In the genomic region with DNA sequence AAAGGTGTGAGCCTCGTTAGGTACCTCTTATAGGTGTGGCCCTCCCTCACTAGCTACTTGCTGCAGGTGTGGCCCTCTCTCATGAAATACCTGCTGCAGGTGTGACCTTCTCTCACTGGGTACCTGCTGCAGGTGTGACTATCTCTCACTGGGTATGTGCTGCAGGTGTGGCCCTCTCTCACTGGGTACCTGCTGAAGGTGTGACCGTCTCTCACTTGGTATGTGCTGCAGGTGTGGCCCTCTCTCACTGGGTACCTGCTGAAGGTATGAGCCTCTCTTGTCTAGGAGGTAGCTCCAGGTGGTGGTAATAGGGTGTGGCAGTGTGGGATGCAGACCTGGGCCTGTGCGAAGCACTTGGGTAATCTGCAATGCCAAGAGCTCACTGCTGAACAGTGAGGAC, we compare ENCODE assay signal across 24 cellular contexts.
"Had no signal": no experiment of that assay in that cellular context is flagged by ENCODE, and none has a peak within 500 bp of the region (broad histone marks: within the 10 kb centered on the region; RNA-seq: fewer than 3 reads in every experiment).

No MANE protein-coding gene starts in this region.

- H3K4me3 Mint-ChIP-seq: activated CD4-positive, alpha-beta T cell treated with anti-CD3 and anti-CD28 coated beads for 36 hours; activated CD8-positive, alpha-beta T cell treated with anti-CD3 and anti-CD28 coated beads, Interleukin-2, amount 10 ng/mL, durations not matched to agents 7 days and 5 days; activated naive CD8-positive, alpha-beta T cell treated with anti-CD3 and anti-CD28 coated beads, Interleukin-2, amount 10 ng/mL, durations not matched to agents 7 days and 5 days; T-cell had no signal

- H3K9me3 Mint-ChIP-seq: activated naive CD8-positive, alpha-beta T cell treated with anti-CD3 and anti-CD28 coated beads, Interleukin-2, amount 10 ng/mL, durations not matched to agents 7 days and 5 days had no signal

- H3K27ac ChIP-seq: breast epithelium, WERI-Rb-1 had no signal

- H3K4me1 Mint-ChIP-seq: activated CD4-positive, alpha-beta T cell treated with anti-CD3 and anti-CD28 coated beads for 36 hours; activated naive CD8-positive, alpha-beta T cell treated with anti-CD3 and anti-CD28 coated beads, Interleukin-2, amount 10 ng/mL, durations not matched to agents 7 days and 5 days had no signal

- H3K27ac Mint-ChIP-seq: activated CD4-positive, alpha-beta T cell treated with anti-CD3 and anti-CD28 coated beads for 36 hours; activated CD8-positive, alpha-beta T cell treated with anti-CD3 and anti-CD28 coated beads, Interleukin-2, amount 10 ng/mL, durations not matched to agents 7 days and 5 days; activated naive CD8-positive, alpha-beta T cell treated with anti-CD3 and anti-CD28 coated beads, Interleukin-2, amount 10 ng/mL, durations not matched to agents 7 days and 5 days; T-cell had no signal

- DNase-seq: activated CD4-positive, alpha-beta T cell treated with anti-CD3 and anti-CD28 coated beads for 36 hours; activated CD8-positive, alpha-beta memory T cell treated with anti-CD3 and anti-CD28 coated beads, Interleukin-2, amount 50 U/mL, for 48 hours; activated CD8-positive, alpha-beta T cell treated with anti-CD3 and anti-CD28 coated beads, Interleukin-2, amount 10 ng/mL, durations not matched to agents 7 days and 5 days; activated naive CD4-positive, alpha-beta T cell treated with anti-CD3 and anti-CD28 coated beads, Interleukin-2, amount 50 U/mL, for 16 hours; activated naive CD8-positive, alpha-beta T cell treated with anti-CD3 and anti-CD28 coated beads, Interleukin-2, amount 10 ng/mL, durations not matched to agents 7 days and 5 days; activated T-cell treated with anti-CD3 and anti-CD28 coated beads, Interleukin-2, amount 50 U/mL, for 1 hour; aorta; caudate nucleus; Karpas-422; MM.1S; NCI-H1105; NCI-H1436; NCI-H1694 treated with DMSO at 0.1 percent for 48 hours; NCI-H2029 treated with DMSO at 0.1 percent for 48 hours; NCI-H345; NCI-H524 treated with DMSO at 0.1 percent for 48 hours; NCI-H82; SIG-M5; T-cell; T-helper 2 cell; T1000; WERI-Rb-1 had no signal

- ATAC-seq: activated CD4-positive, alpha-beta T cell treated with anti-CD3 and anti-CD28 coated beads for 36 hours; activated CD8-positive, alpha-beta T cell treated with anti-CD3 and anti-CD28 coated beads, Interleukin-2, amount 10 ng/mL, durations not matched to agents 7 days and 5 days; K562; T-cell had no signal

- H3K36me3 ChIP-seq: breast epithelium, WERI-Rb-1 had no signal

- H3K36me3 Mint-ChIP-seq: activated naive CD8-positive, alpha-beta T cell treated with anti-CD3 and anti-CD28 coated beads, Interleukin-2, amount 10 ng/mL, durations not matched to agents 7 days and 5 days; T-cell had no signal

- H3K4me1 ChIP-seq: breast epithelium had no signal

- H3K27me3 ChIP-seq: breast epithelium had no signal

- H3K4me3 ChIP-seq: breast epithelium, K562 had no signal

- H3K9me3 ChIP-seq: breast epithelium had no signal
